Comparison of ENCODE assay signal across 8 cellular contexts in the genomic region with DNA sequence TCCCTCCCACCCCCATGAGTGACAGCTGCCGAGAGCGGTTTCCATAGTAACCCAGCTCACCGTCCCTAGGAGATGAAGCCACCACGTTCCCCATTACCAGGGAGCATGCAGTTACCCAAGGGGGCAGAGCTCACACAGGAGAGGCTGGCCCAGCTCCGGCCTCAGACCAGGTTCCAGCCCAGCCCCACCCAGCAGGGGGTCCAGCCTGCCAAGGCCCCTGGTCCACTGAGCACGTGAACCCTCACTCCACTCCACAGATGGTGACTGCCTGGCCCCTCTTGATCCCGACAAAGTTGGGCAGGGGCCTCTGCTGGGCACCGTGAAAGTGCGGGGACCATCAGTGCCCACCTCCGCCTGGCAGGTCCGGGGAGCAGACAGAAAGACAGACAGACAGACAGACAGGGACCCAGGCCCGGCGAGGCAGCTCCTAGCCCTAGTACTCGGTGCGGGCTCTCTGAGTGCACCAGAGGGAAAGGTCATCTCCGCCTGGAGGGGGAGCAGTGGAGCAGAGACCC. TPM values are rescaled to one million over a fixed set of nuclear protein-coding genes. Genes with fewer than 3 reads are reported as not detected.
DNase-seq lines count a peak whose midpoint lies in the region; TF ChIP-seq lines count a peak whose summit lies in the region.

No MANE protein-coding gene starts in this region.

- H3K9me3 Mint-ChIP-seq in glutamatergic neuron (ENCODE audit: unreplicated experiment): peaks cover 14% of the 10 kb centered on the region

- H3K36me3 Mint-ChIP-seq in glutamatergic neuron (ENCODE audit: unreplicated experiment): no peaks in the 10 kb centered on the region

- TF ChIP-seq CTCF in glutamatergic neuron (IDR thresholded peaks at IDR 0.05; ENCODE audit: partially characterized antibody, unreplicated experiment): no peak

- DNase-seq in DMS79 (lab: John Stamatoyannopoulos, UW) (peak; percentile 5), DMS79 treated with DMSO at 0.1 percent for 48 hours (lab: John Stamatoyannopoulos, UW) (no peak), NAMALWA (ENCODE audit: low spot score) (peak; percentile 81), activated T-cell treated with anti-CD3 and anti-CD28 coated beads for 4 hours (peak; percentile 7), glutamatergic neuron (peak; percentile 87), NCI-H2107 (lab: John Stamatoyannopoulos, UW) (no peak), medulla oblongata (ENCODE audit: extremely low spot score) (no peak)
- DNase-seq in stimulated activated CD4-positive, alpha-beta T cell treated with anti-CD3 and anti-CD28 coated beads, Interleukin-2, amount 100 ng/mL, for 24 hours: peak; percentile 41 to 63

- peak overlapping the region; percentile 79 for H3K27ac Mint-ChIP-seq in glutamatergic neuron (ENCODE audit: unreplicated experiment)

- H3K27me3 Mint-ChIP-seq in glutamatergic neuron (ENCODE audit: unreplicated experiment): peaks cover 17% of the 10 kb centered on the region

- H3K4me3 Mint-ChIP-seq in glutamatergic neuron (ENCODE audit: unreplicated experiment): peak overlapping the region; percentile 84

- H3K4me1 Mint-ChIP-seq in glutamatergic neuron (ENCODE audit: low read depth, unreplicated experiment): peaks cover 10% of the 10 kb centered on the region

RNA-seq across cellular contexts. Expression of gene CELF5, which starts 50.7 kb away (rescaled TPM):
- 12.5 TPM for total RNA-seq in glutamatergic neuron (ENCODE audit: unreplicated experiment)

Comparison
In these comparisons a context has a peak if more than half of its experiments do, and no peak if none do; other contexts are left out.
1. DNase-seq: peak in DMS79 (single experiment), NAMALWA (single experiment), activated T-cell treated with anti-CD3 and anti-CD28 coated beads for 4 hours (single experiment), glutamatergic neuron (single experiment) and stimulated activated CD4-positive, alpha-beta T cell treated with anti-CD3 and anti-CD28 coated beads, Interleukin-2, amount 100 ng/mL, for 24 hours (2 of 2); none in DMS79 treated with DMSO at 0.1 percent for 48 hours (single experiment), NCI-H2107 (single experiment) and medulla oblongata (single experiment).